In genomic region chr7:130277763-130278643, GRCh38 we compare ENCODE assay signal across 8 cellular contexts. TPM values are rescaled to one million over a fixed set of nuclear protein-coding genes. Genes with fewer than 3 reads are reported as not detected.
DNase-seq lines count a peak whose midpoint lies in the region; ATAC-seq and TF ChIP-seq lines count a peak whose summit lies in the region.

No MANE protein-coding gene starts in this region.

- H3K4me3 ChIP-seq in choroid plexus epithelial cell (ENCODE audit: low read depth, low read length) (no peak overlapping the region), right lobe of liver (no peak overlapping the region)

- no peak for TF ChIP-seq POLR2A in right lobe of liver (IDR thresholded peaks at IDR 0.05)

- no peaks in the 10 kb centered on the region for H3K36me3 ChIP-seq in right lobe of liver

- H3K27me3 ChIP-seq in right lobe of liver = peaks cover 0 to 7% of the 10 kb centered on the region in 2 donors

- peak; percentile 15 for DNase-seq in DMS79 (lab: John Stamatoyannopoulos, UW)
- DNase-seq in DMS79 treated with DMSO at 0.1 percent for 48 hours (lab: John Stamatoyannopoulos, UW) = no peak
- DNase-seq in NCI-H524 (lab: John Stamatoyannopoulos, UW) = peak; percentile 91 to 98
- DNase-seq in choroid plexus epithelial cell (ENCODE audit: low read depth) = peak; percentile 84
- peak in 2 of 3 donors; percentile 47 to 62 for DNase-seq in right lobe of liver
- no peak for DNase-seq in stimulated activated CD4-positive, alpha-beta T cell treated with anti-CD3 and anti-CD28 coated beads, Interleukin-4, amount 100 ng/mL, for 24 hours
- no peak for DNase-seq in GM19238 (ENCODE audit: insufficient read length, low spot score)

- TF ChIP-seq CTCF in choroid plexus epithelial cell (conservative IDR thresholded peaks at IDR 0.05; ENCODE audit: low read depth, low read length) = peak; percentile 74
- peak; percentile 27 to 64 (median 54) for TF ChIP-seq CTCF in right lobe of liver (IDR thresholded peaks at IDR 0.05)

- ATAC-seq in right lobe of liver (peak; percentile 79 to 94 (median 87)), HG03521 (IDR thresholded peaks at IDR 0.05; ENCODE audit: unreplicated experiment) (no peak)

- no peaks in the 10 kb centered on the region for H3K4me1 ChIP-seq in right lobe of liver

- intact Hi-C loops in right lobe of liver (cut with DNase I) = no loop called here

- no peaks in the 10 kb centered on the region for H3K9me3 ChIP-seq in right lobe of liver

- H3K27ac ChIP-seq in right lobe of liver = no peak overlapping the region

- WGBS in right lobe of liver (ENCODE audit: insufficient coverage, low coverage, low lambda C conversion rate, missing lambda C conversion rate) = 40% methylated on average over 8 of the region's 15 CpGs

RNA-seq across cellular contexts. Expression of gene CPA2, which starts 11.3 kb away (rescaled TPM):
- not detected for total RNA-seq in right lobe of liver

RNA-seq across cellular contexts. Expression of gene CPA4, which starts 15.0 kb away (rescaled TPM):
- not detected for total RNA-seq in right lobe of liver

Comparison
In these comparisons a context has a peak if more than half of its experiments do, and no peak if none do; other contexts are left out.
1. DNase-seq: peak in DMS79 (single experiment), NCI-H524 (2 of 2), choroid plexus epithelial cell (single experiment) and right lobe of liver (2 of 3); none in DMS79 treated with DMSO at 0.1 percent for 48 hours (single experiment), stimulated activated CD4-positive, alpha-beta T cell treated with anti-CD3 and anti-CD28 coated beads, Interleukin-4, amount 100 ng/mL, for 24 hours (single experiment) and GM19238 (single experiment).